Comparison of ENCODE assay signal across 18 cellular contexts in the genomic region with DNA sequence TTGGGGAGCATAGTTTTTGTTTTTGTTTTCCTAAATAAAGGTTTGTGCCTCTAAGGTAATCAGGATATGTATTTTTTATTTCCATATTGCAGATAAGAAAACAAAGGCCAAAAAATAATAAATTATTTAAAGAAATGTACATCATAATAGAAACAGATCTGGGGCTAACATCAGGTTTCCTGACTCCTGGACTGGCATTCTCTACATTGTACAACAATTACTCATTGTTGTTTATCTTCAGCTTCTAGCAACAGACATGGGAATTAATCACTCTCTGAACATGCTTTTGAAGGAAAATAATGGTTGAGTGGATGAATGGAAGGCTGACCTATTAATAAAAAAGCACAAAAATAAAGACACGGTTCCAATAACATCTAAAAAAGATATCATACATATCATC.
DNase-seq lines count a peak whose midpoint lies in the region; ATAC-seq and TF ChIP-seq lines count a peak whose summit lies in the region.
"Had no signal": no experiment of that assay in that cellular context is flagged by ENCODE, and none has a peak within 500 bp of the region (broad histone marks: within the 10 kb centered on the region; RNA-seq: fewer than 3 reads in every experiment).

No MANE protein-coding gene starts in this region.

- TF ChIP-seq CTCF in AG10803 (conservative IDR thresholded peaks at IDR 0.05; ENCODE audit: low read length) (no peak), lower lobe of right lung (IDR thresholded peaks at IDR 0.05) (no peak), vagina (IDR thresholded peaks at IDR 0.05) (no peak)

- H3K27me3 Mint-ChIP-seq in CD8-positive, alpha-beta memory T cell: peaks cover 0 to 2% of the 10 kb centered on the region in 2 donors

- CTCF ChIA-PET in CD8-positive, alpha-beta memory T cell (lab: Charles Lee): no interaction called here

- DNase-seq in AG10803 (ENCODE audit: low read depth) (peak; percentile 62), RKO (ENCODE audit: low spot score) (peak; percentile 9), dermis microvascular lymphatic vessel endothelial cell (ENCODE audit: low read depth in 2 of 2) (peak; percentile 74 to 85), lung microvascular endothelial cell (ENCODE audit: low read depth in 2 of 2) (peak; percentile 80 to 82), lower lobe of right lung (no peak), vagina (ENCODE audit: extremely low spot score in 2 of 2) (no peak), NCI-H82 treated with DMSO at 0.1 percent for 48 hours (lab: John Stamatoyannopoulos, UW; ENCODE audit: unreplicated experiment) (no peak)
- no peak for DNase-seq in CD8-positive, alpha-beta memory T cell
- DNase-seq: activated CD8-positive, alpha-beta T cell treated with anti-CD3 and anti-CD28 coated beads, Interleukin-2, amount 10 ng/mL, durations not matched to agents 7 days and 5 days; activated naive CD4-positive, alpha-beta T cell; caudate nucleus; DMS79; NCI-H187; NCI-H524 treated with DMSO at 0.1 percent for 48 hours; stimulated activated CD4-positive, alpha-beta T cell treated with anti-CD3 and anti-CD28 coated beads, Interleukin-15, amount 100 ng/mL, for 24 hours; transverse colon had no signal

- no peaks in the 10 kb centered on the region for H3K36me3 Mint-ChIP-seq in CD8-positive, alpha-beta memory T cell

- H3K27ac Mint-ChIP-seq in CD8-positive, alpha-beta memory T cell: no peak overlapping the region
- H3K27ac Mint-ChIP-seq: activated CD8-positive, alpha-beta T cell treated with anti-CD3 and anti-CD28 coated beads, Interleukin-2, amount 10 ng/mL, durations not matched to agents 7 days and 5 days had no signal

- H3K4me1 ChIP-seq in lower lobe of right lung (no peaks in the 10 kb centered on the region), vagina (no peaks in the 10 kb centered on the region)
- H3K4me1 ChIP-seq in CD8-positive, alpha-beta memory T cell (ENCODE audit: insufficient read depth, low read length): no peaks in the 10 kb centered on the region
- H3K4me1 ChIP-seq: parathyroid adenoma, transverse colon had no signal

- intact Hi-C loops in lower lobe of right lung (cut with DNase I) (no loop called here), vagina (cut with DNase I) (no loop called here)

- H3K27me3 ChIP-seq in lower lobe of right lung (ENCODE audit: low read depth) (no peaks in the 10 kb centered on the region), vagina (no peaks in the 10 kb centered on the region)
- no peaks in the 10 kb centered on the region for H3K27me3 ChIP-seq in CD8-positive, alpha-beta memory T cell (ENCODE audit: insufficient read depth, low read length, poor library complexity, severe bottlenecking)
- H3K27me3 ChIP-seq: transverse colon had no signal

- POLR2A ChIA-PET in CD8-positive, alpha-beta memory T cell (lab: Charles Lee): no interaction called here

- H3K9me3 ChIP-seq in lower lobe of right lung: no peaks in the 10 kb centered on the region
- no peaks in the 10 kb centered on the region for H3K9me3 ChIP-seq in CD8-positive, alpha-beta memory T cell (ENCODE audit: low read length)
- H3K9me3 ChIP-seq in vagina: no peaks in the 10 kb centered on the region
- H3K9me3 ChIP-seq: transverse colon had no signal

- H3K4me3 Mint-ChIP-seq in CD8-positive, alpha-beta memory T cell: no peak overlapping the region
- H3K4me3 Mint-ChIP-seq: activated CD8-positive, alpha-beta T cell treated with anti-CD3 and anti-CD28 coated beads, Interleukin-2, amount 10 ng/mL, durations not matched to agents 7 days and 5 days had no signal

- H3K4me3 ChIP-seq in AG10803 (ENCODE audit: low read length): no peak overlapping the region
- no peak overlapping the region for H3K4me3 ChIP-seq in lower lobe of right lung
- H3K4me3 ChIP-seq in CD8-positive, alpha-beta memory T cell (ENCODE audit: low read length): no peak overlapping the region
- H3K4me3 ChIP-seq in vagina: no peak overlapping the region
- H3K4me3 ChIP-seq: transverse colon had no signal

- ATAC-seq in lower lobe of right lung: no peak
- ATAC-seq: activated CD8-positive, alpha-beta T cell treated with anti-CD3 and anti-CD28 coated beads, Interleukin-2, amount 10 ng/mL, durations not matched to agents 7 days and 5 days had no signal

- H3K36me3 ChIP-seq in lower lobe of right lung (no peaks in the 10 kb centered on the region), vagina (no peaks in the 10 kb centered on the region)
- H3K36me3 ChIP-seq in CD8-positive, alpha-beta memory T cell (ENCODE audit: insufficient read depth, low read length): no peaks in the 10 kb centered on the region
- H3K36me3 ChIP-seq: transverse colon had no signal

- no peak for TF ChIP-seq POLR2A in vagina (IDR thresholded peaks at IDR 0.05)

- no peaks in the 10 kb centered on the region for H3K4me1 Mint-ChIP-seq in CD8-positive, alpha-beta memory T cell

- H3K27ac ChIP-seq in lower lobe of right lung (no peak overlapping the region), vagina (no peak overlapping the region)
- no peak overlapping the region for H3K27ac ChIP-seq in CD8-positive, alpha-beta memory T cell (ENCODE audit: low read depth, low read length)
- H3K27ac ChIP-seq: epithelial cell of prostate, parathyroid adenoma, transverse colon had no signal

- peaks cover 0 to 11% (median 0%) of the 10 kb centered on the region in 5 donors for H3K9me3 Mint-ChIP-seq in CD8-positive, alpha-beta memory T cell

Comparison
In these comparisons a context has a peak if more than half of its experiments do, and no peak if none do; other contexts are left out.
1. DNase-seq: peak in AG10803 (single experiment), RKO (single experiment), dermis microvascular lymphatic vessel endothelial cell (2 of 2) and lung microvascular endothelial cell (2 of 2); none in lower lobe of right lung (single experiment), CD8-positive, alpha-beta memory T cell (0 of 5), vagina (0 of 2) and NCI-H82 treated with DMSO at 0.1 percent for 48 hours (single experiment).